17 cellular contexts compared by ENCODE assay signal in genomic region chr6:14000901-14001300, GRCh38.
DNase-seq lines count a peak whose midpoint lies in the region; ATAC-seq, FAIRE-seq and TF ChIP-seq lines count a peak whose summit lies in the region.
"Had no signal": no experiment of that assay in that cellular context is flagged by ENCODE, and none has a peak within 500 bp of the region (broad histone marks: within the 10 kb centered on the region; RNA-seq: fewer than 3 reads in every experiment).

No MANE protein-coding gene starts in this region.

- peak; percentile 66 for ATAC-seq in Panc1
- no peak for ATAC-seq in HG03025 (IDR thresholded peaks at IDR 0.05; ENCODE audit: low FRiP score, unreplicated experiment)
- no peak for ATAC-seq in pancreas
- ATAC-seq: lower lobe of right lung had no signal

- intact Hi-C loops in Panc1 (cut with micrococcal nuclease; ENCODE audit: unreplicated experiment), result no loop called here
- intact Hi-C loops in pancreas (cut with DNase I), result no loop called here

- H3K9ac ChIP-seq in GM23248, result peak overlapping the region; percentile 66
- H3K9ac ChIP-seq in fibroblast of lung (ENCODE audit: insufficient read depth, low read length), result no peak overlapping the region
- H3K9ac ChIP-seq in smooth muscle cell (ENCODE audit: low read depth), result no peak overlapping the region
- H3K9ac ChIP-seq: parathyroid adenoma had no signal

- H3K4me2 ChIP-seq in GM23248 (ENCODE audit: unreplicated experiment) (peak overlapping the region; percentile 88), fibroblast of lung (ENCODE audit: extremely low read depth, insufficient read depth, low read length) (no peak overlapping the region), smooth muscle cell (peak overlapping the region; percentile 34)

- H4K20me1 ChIP-seq in GM23248 (ENCODE audit: insufficient read depth), result no peaks in the 10 kb centered on the region
- H4K20me1 ChIP-seq in fibroblast of lung (ENCODE audit: control insufficient read depth, extremely low read depth, insufficient read depth, low read length), result no peaks in the 10 kb centered on the region
- H4K20me1 ChIP-seq in smooth muscle cell (ENCODE audit: low read depth), result no peaks in the 10 kb centered on the region

- H3K4me3 ChIP-seq in GM23248, result peak overlapping the region; percentile 62
- peak overlapping the region in 1 of 2 experiments; percentile 55; a peak in 2 of 4 replicates for H3K4me3 ChIP-seq in Panc1 (ENCODE audit: low read depth in 2 of 2, low read length in 2 of 2)
- H3K4me3 ChIP-seq in fibroblast of lung (replicated peaks in 1 of 4; ENCODE audit: control extremely low read depth in 1 of 4, insufficient read depth in 1 of 4, low read depth in 3 of 4, low read length in 4 of 4), result no peak overlapping the region
- no peak overlapping the region for H3K4me3 ChIP-seq in smooth muscle cell
- H3K4me3 ChIP-seq in pancreas, result no peak overlapping the region
- H3K4me3 ChIP-seq: lower lobe of right lung, skin epidermis had no signal

- no TSS peak for BruUV-seq in Panc1 (replicated peaks; lab: Mats Ljungman, UMichigan)

- no peaks in the 10 kb centered on the region for H3K36me3 ChIP-seq in GM23248 (ENCODE audit: low read depth)
- H3K36me3 ChIP-seq in Panc1 (ENCODE audit: control insufficient read depth, insufficient read depth, low read length), result no peaks in the 10 kb centered on the region
- no peaks in the 10 kb centered on the region for H3K36me3 ChIP-seq in fibroblast of lung (ENCODE audit: control insufficient read depth, insufficient read depth, low read length)
- no peaks in the 10 kb centered on the region for H3K36me3 ChIP-seq in smooth muscle cell (ENCODE audit: low read depth)
- no peaks in the 10 kb centered on the region for H3K36me3 ChIP-seq in pancreas
- H3K36me3 ChIP-seq: lower lobe of right lung had no signal

- H3K4me1 ChIP-seq in GM23248 (ENCODE audit: insufficient read depth) (peaks cover 16% of the 10 kb centered on the region), Panc1 (ENCODE audit: control insufficient read depth, insufficient read depth, low read length) (peaks cover 17% of the 10 kb centered on the region), fibroblast of lung (ENCODE audit: control insufficient read depth, extremely low read depth, insufficient read depth, low read length) (peaks cover 2% of the 10 kb centered on the region), smooth muscle cell (ENCODE audit: low read depth) (no peaks in the 10 kb centered on the region), pancreas (no peaks in the 10 kb centered on the region)
- H3K4me1 ChIP-seq: lower lobe of right lung, parathyroid adenoma had no signal

- H3K27me3 ChIP-seq in GM23248 (replicated peaks; ENCODE audit: insufficient read depth) (no peaks in the 10 kb centered on the region), Panc1 (ENCODE audit: control insufficient read depth, insufficient read depth, low read length) (no peaks in the 10 kb centered on the region), fibroblast of lung (ENCODE audit: control insufficient read depth, insufficient read depth, low read length) (no peaks in the 10 kb centered on the region), smooth muscle cell (ENCODE audit: low read depth) (no peaks in the 10 kb centered on the region), pancreas (no peaks in the 10 kb centered on the region)

- TF ChIP-seq CTCF in Panc1 (IDR thresholded peaks at IDR 0.05) (no peak), fibroblast of lung (conservative IDR thresholded peaks at IDR 0.05 in 1 of 2, IDR thresholded peaks at IDR 0.05 in 1 of 2; ENCODE audit: low read depth in 1 of 2, low read length in 2 of 2) (no peak), smooth muscle cell (IDR thresholded peaks at IDR 0.05; ENCODE audit: borderline replicate concordance, insufficient read depth, poor library complexity, severe bottlenecking) (no peak), pancreas (IDR thresholded peaks at IDR 0.05) (no peak)

- POLR2A ChIA-PET in Panc1 (lab: Charles Lee), result no interaction called here

- FAIRE-seq in pancreas (lab: Jason Lieb, UNC), result no peak
- FAIRE-seq: bronchial epithelial cell had no signal

- H3K9me2 ChIP-seq in GM23248 (ENCODE audit: insufficient read depth), result no peaks in the 10 kb centered on the region

- peak overlapping the region; percentile 92 for H3K27ac ChIP-seq in GM23248
- peak overlapping the region; percentile 53 for H3K27ac ChIP-seq in Panc1 (ENCODE audit: low read length)
- peak overlapping the region; percentile 71 for H3K27ac ChIP-seq in fibroblast of lung (ENCODE audit: insufficient read depth, low read length)
- peak overlapping the region; percentile 59 for H3K27ac ChIP-seq in smooth muscle cell (ENCODE audit: low read depth)
- H3K27ac ChIP-seq in pancreas, result no peak overlapping the region
- H3K27ac ChIP-seq: lower lobe of right lung, parathyroid adenoma had no signal

- WGBS in GM23248 (ENCODE audit: low coverage in 1 of 2, low lambda C conversion rate in 2 of 2, missing lambda C conversion rate in 2 of 2), 2 experiments, result 34 to 42% methylated on average over 3 of the region's 3 CpGs
- 95% methylated on average over 3 of the region's 3 CpGs for WGBS in smooth muscle cell (ENCODE audit: low lambda C conversion rate)
- whole genome bisulfite sequencing in pancreas, 2 donors, result 71 to 80% methylated on average over 3 of the region's 3 CpGs

- peak overlapping the region; percentile 65 for H2AFZ ChIP-seq in GM23248
- no peak overlapping the region for H2AFZ ChIP-seq in fibroblast of lung (ENCODE audit: low read length)
- H2AFZ ChIP-seq in smooth muscle cell (ENCODE audit: low read depth), result no peak overlapping the region
- H2AFZ ChIP-seq: parathyroid adenoma had no signal

- DNase-seq in GM23248 (peak; percentile 60), Panc1 (ENCODE audit: low read depth, low spot score) (no peak), fibroblast of lung (ENCODE audit: low read depth in 2 of 2) (no peak), smooth muscle cell (lab: John Stamatoyannopoulos, UW; ENCODE audit: unreplicated experiment) (no peak), AG20443 (ENCODE audit: low spot score) (no peak), pancreas (no peak)
- DNase-seq: activated B cell treated with CpG ODN at 0.5 μM for 24 hours; activated naive CD8-positive, alpha-beta T cell treated with anti-CD3 and anti-CD28 coated beads, Interleukin-2, amount 10 ng/mL, durations not matched to agents 7 days and 5 days; Kasumi-1; lower lobe of right lung; NCI-H1105 treated with DMSO at 0.1 percent for 48 hours; stimulated activated CD4-positive, alpha-beta T cell treated with anti-CD3 and anti-CD28 coated beads, Interleukin-4, amount 100 ng/mL, for 24 hours; substantia nigra had no signal

- H3K79me2 ChIP-seq in GM23248 (ENCODE audit: insufficient read depth) (no peaks in the 10 kb centered on the region), fibroblast of lung (ENCODE audit: control insufficient read depth, insufficient read depth, low read length) (no peaks in the 10 kb centered on the region), smooth muscle cell (ENCODE audit: low read depth) (no peaks in the 10 kb centered on the region)
- H3K79me2 ChIP-seq: parathyroid adenoma had no signal

- H3F3A ChIP-seq in GM23248 (ENCODE audit: insufficient read depth) (peaks cover 14% of the 10 kb centered on the region), smooth muscle cell (ENCODE audit: low read depth) (no peaks in the 10 kb centered on the region)

- H3K9me3 ChIP-seq in GM23248 (ENCODE audit: low read depth), result no peaks in the 10 kb centered on the region
- peaks cover 9% of the 10 kb centered on the region; the same call in 1 of the 2 replicates for H3K9me3 ChIP-seq in Panc1 (ENCODE audit: control insufficient read depth, insufficient read depth, low read depth, low read length)
- H3K9me3 ChIP-seq in fibroblast of lung (ENCODE audit: control insufficient read depth, insufficient read depth, low read depth, low read length), result no peaks in the 10 kb centered on the region
- no peaks in the 10 kb centered on the region for H3K9me3 ChIP-seq in smooth muscle cell (replicated peaks; ENCODE audit: low read depth)
- H3K9me3 ChIP-seq in pancreas, result no peaks in the 10 kb centered on the region
- H3K9me3 ChIP-seq: lower lobe of right lung had no signal

- CTCF ChIA-PET in Panc1 (lab: Charles Lee), result no interaction called here

- in situ Hi-C loops in GM23248 (cut with MboI), result no loop called here
- in situ Hi-C loops in Panc1 (cut with HindIII; ENCODE audit: low pct_unique_long_range_greater_than_20kb, low sequenced_read_pairs), result no loop called here

Comparison
In these comparisons a context has a peak if more than half of its experiments do, and no peak if none do; other contexts are left out.
1. H3K27ac ChIP-seq: peak in GM23248 (single experiment), Panc1 (single experiment), fibroblast of lung (single experiment) and smooth muscle cell (single experiment); none in pancreas (0 of 4).